In genomic region chr2:9970386-9971044, GRCh38 we compare ENCODE assay signal across 2 cellular contexts.
TF ChIP-seq lines count a peak whose summit lies in the region.

No MANE protein-coding gene starts in this region.

TF ChIP-seq in IMR-90, 13 proteins besides CTCF, POLR2A, EP300 and RAD21:
- TF ChIP-seq, protein P1, sequence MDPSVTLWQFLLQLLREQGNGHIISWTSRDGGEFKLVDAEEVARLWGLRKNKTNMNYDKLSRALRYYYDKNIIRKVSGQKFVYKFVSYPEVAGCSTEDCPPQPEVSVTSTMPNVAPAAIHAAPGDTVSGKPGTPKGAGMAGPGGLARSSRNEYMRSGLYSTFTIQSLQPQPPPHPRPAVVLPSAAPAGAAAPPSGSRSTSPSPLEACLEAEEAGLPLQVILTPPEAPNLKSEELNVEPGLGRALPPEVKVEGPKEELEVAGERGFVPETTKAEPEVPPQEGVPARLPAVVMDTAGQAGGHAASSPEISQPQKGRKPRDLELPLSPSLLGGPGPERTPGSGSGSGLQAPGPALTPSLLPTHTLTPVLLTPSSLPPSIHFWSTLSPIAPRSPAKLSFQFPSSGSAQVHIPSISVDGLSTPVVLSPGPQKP (IDR thresholded peaks at IDR 0.05; ENCODE audit: borderline replicate concordance, low read depth, low read length) = no peak
- TF ChIP-seq CEBPB (IDR thresholded peaks at IDR 0.05; ENCODE audit: low read depth, low read length) = no peak
- TF ChIP-seq MXI1 (IDR thresholded peaks at IDR 0.05; ENCODE audit: borderline replicate concordance, low read depth, low read length) = no peak
- no peak for TF ChIP-seq SMC3 (IDR thresholded peaks at IDR 0.05; ENCODE audit: low read depth, low read length)
- no peak for TF ChIP-seq MAZ (IDR thresholded peaks at IDR 0.05; ENCODE audit: borderline replicate concordance, low read depth, low read length)
- TF ChIP-seq NFE2L2 (IDR thresholded peaks at IDR 0.05; ENCODE audit: low read depth, low read length) = no peak
- TF ChIP-seq MAFK (IDR thresholded peaks at IDR 0.05; ENCODE audit: low read depth, low read length) = no peak
- no peak for TF ChIP-seq RFX5 (IDR thresholded peaks at IDR 0.05; ENCODE audit: low read depth, low read length)
- no peak for TF ChIP-seq USF2 (IDR thresholded peaks at IDR 0.05; ENCODE audit: low read depth, low read length)
- TF ChIP-seq RCOR1 (IDR thresholded peaks at IDR 0.05; ENCODE audit: insufficient replicate concordance, low read length) = no peak
- no peak for TF ChIP-seq CHD1 (IDR thresholded peaks at IDR 0.05; ENCODE audit: low read depth, low read length)
TF ChIP-seq in IMR-90: peak in this region for 0.

TF ChIP-seq in HepG2, 621 proteins besides CTCF, POLR2A, EP300 and RAD21:
- TF ChIP-seq BORCS8-MEF2B (CRISPR knock-in tag; IDR thresholded peaks at IDR 0.05) = no peak
- no peak for TF ChIP-seq ZNF572 (CRISPR knock-in tag; IDR thresholded peaks at IDR 0.05)
- TF ChIP-seq SP1 (IDR thresholded peaks at IDR 0.05) = no peak
- no peak for TF ChIP-seq SP1 (CRISPR knock-in tag; IDR thresholded peaks at IDR 0.05)
- no peak for TF ChIP-seq E2F2 (CRISPR knock-in tag; IDR thresholded peaks at IDR 0.05; ENCODE audit: borderline replicate concordance)
- no peak for TF ChIP-seq ZNF512 (CRISPR knock-in tag; IDR thresholded peaks at IDR 0.05)
- no peak for TF ChIP-seq FOXK1 (CRISPR knock-in tag; IDR thresholded peaks at IDR 0.05; ENCODE audit: borderline replicate concordance, low read depth)
- no peak for TF ChIP-seq HBP1 (CRISPR knock-in tag; IDR thresholded peaks at IDR 0.05; ENCODE audit: low read depth)
- no peak for TF ChIP-seq AFF4 (CRISPR knock-in tag; IDR thresholded peaks at IDR 0.05)
- TF ChIP-seq, protein P2, sequence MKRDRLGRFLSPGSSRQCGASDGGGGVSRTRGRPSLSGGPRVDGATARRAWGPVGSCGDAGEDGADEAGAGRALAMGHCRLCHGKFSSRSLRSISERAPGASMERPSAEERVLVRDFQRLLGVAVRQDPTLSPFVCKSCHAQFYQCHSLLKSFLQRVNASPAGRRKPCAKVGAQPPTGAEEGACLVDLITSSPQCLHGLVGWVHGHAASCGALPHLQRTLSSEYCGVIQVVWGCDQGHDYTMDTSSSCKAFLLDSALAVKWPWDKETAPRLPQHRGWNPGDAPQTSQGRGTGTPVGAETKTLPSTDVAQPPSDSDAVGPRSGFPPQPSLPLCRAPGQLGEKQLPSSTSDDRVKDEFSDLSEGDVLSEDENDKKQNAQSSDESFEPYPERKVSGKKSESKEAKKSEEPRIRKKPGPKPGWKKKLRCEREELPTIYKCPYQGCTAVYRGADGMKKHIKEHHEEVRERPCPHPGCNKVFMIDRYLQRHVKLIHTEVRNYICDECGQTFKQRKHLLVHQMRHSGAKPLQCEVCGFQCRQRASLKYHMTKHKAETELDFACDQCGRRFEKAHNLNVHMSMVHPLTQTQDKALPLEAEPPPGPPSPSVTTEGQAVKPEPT (CRISPR knock-in tag; IDR thresholded peaks at IDR 0.05; ENCODE audit: low read depth) = no peak
